ENCODE assay signal across 8 cellular contexts in genomic region chr2:143161982-143162837, GRCh38. TPM values are rescaled to one million over a fixed set of nuclear protein-coding genes. Genes with fewer than 3 reads are reported as not detected.
DNase-seq lines count a peak whose midpoint lies in the region; ATAC-seq and TF ChIP-seq lines count a peak whose summit lies in the region.

No MANE protein-coding gene starts in this region.

- no peak overlapping the region for H2AFZ ChIP-seq in OCI-LY7 (ENCODE audit: low read length)

- in situ Hi-C loops in Caki2 (cut with HindIII; ENCODE audit: low pct_unique_long_range_greater_than_20kb, low sequenced_read_pairs): no loop called here
- in situ Hi-C loops in gastrocnemius medialis (cut with MboI; ENCODE audit: low sequenced_read_pairs in 4 of 4): no loop called here

- peaks cover 59% of the 10 kb centered on the region; the same call in 1 of the 2 replicates for H3K36me3 ChIP-seq in OCI-LY7 (ENCODE audit: insufficient read depth, low read length)
- no peaks in the 10 kb centered on the region for H3K36me3 ChIP-seq in gastrocnemius medialis

- H3K9me3 ChIP-seq in OCI-LY7 (ENCODE audit: low read length): no peaks in the 10 kb centered on the region
- no peaks in the 10 kb centered on the region for H3K9me3 ChIP-seq in gastrocnemius medialis

- CTCF ChIA-PET in OCI-LY7 (lab: Charles Lee; ENCODE audit: unreplicated experiment): interaction anchor here (1.3 to 1.5 kb wide), 2 partner anchors 31 to 96 kb away, joined by 3 read pairs; no protein-coding TSS in a partner anchor

- peaks cover 40% of the 10 kb centered on the region for H3K4me1 ChIP-seq in OCI-LY7 (ENCODE audit: insufficient read depth, low read length, poor library complexity, severe bottlenecking)
- H3K4me1 ChIP-seq in gastrocnemius medialis: no peaks in the 10 kb centered on the region

- peaks cover 9% of the 10 kb centered on the region; the same call in 1 of the 2 replicates for H4K20me1 ChIP-seq in OCI-LY7 (ENCODE audit: insufficient read depth, low read length)

- peak; percentile 85 for TF ChIP-seq CTCF in OCI-LY7 (conservative IDR thresholded peaks at IDR 0.05; ENCODE audit: low read length)
- peak in 3 of 5 experiments; percentile 27 to 45 (median 30) for TF ChIP-seq CTCF in gastrocnemius medialis (IDR thresholded peaks at IDR 0.05 in 4 of 5, conservative IDR thresholded peaks at IDR 0.05 in 1 of 5)

- peak; percentile 10 for DNase-seq in Caki2 (ENCODE audit: low read depth)
- peak; percentile 69 for DNase-seq in OCI-LY7 (ENCODE audit: low spot score)
- peak; percentile 32 for DNase-seq in activated gamma-delta T cell treated with anti-CD3 and anti-CD28 coated beads, Interleukin-2, amount 50 U/mL, for 16 hours (ENCODE audit: low read depth)
- DNase-seq in glomerular visceral epithelial cell (ENCODE audit: extremely low spot score): peak; percentile 54
- DNase-seq in gastrocnemius medialis: peak in 1 of 2 donors; percentile 10
- no peak for DNase-seq in GM19240 (ENCODE audit: insufficient read length, low spot score)

- H3K4me2 ChIP-seq in OCI-LY7 (ENCODE audit: low read length): peak overlapping the region; percentile 22; the same call in 1 of the 2 replicates

- ATAC-seq in GM19351 (IDR thresholded peaks at IDR 0.05; ENCODE audit: unreplicated experiment) (peak; percentile 78), HG03432 (IDR thresholded peaks at IDR 0.05; ENCODE audit: unreplicated experiment) (peak; percentile 91), gastrocnemius medialis (no peak)

- H3K9me2 ChIP-seq in OCI-LY7 (ENCODE audit: insufficient read depth, low read length): no peaks in the 10 kb centered on the region

- H3K27me3 ChIP-seq in gastrocnemius medialis: no peaks in the 10 kb centered on the region

- no TSS peak for BruUV-seq in OCI-LY7 (replicated peaks; lab: Mats Ljungman, UMichigan)

- H3K79me2 ChIP-seq in OCI-LY7 (ENCODE audit: insufficient read depth, low read depth, low read length): peaks cover 59% of the 10 kb centered on the region

- H3K4me3 ChIP-seq in OCI-LY7 (ENCODE audit: low read depth, low read length, poor library complexity, severe bottlenecking): no peak overlapping the region
- H3K4me3 ChIP-seq in gastrocnemius medialis: no peak overlapping the region

- POLR2A ChIA-PET in OCI-LY7 (lab: Charles Lee): interaction anchor here (0.7 to 2.5 kb wide), 10 partner anchors 8 to 127 kb away, joined by 3 to 9 read pairs (median 4); no protein-coding TSS in a partner anchor

- H3K27ac ChIP-seq in OCI-LY7 (ENCODE audit: low read depth, low read length, poor library complexity, severe bottlenecking): no peak overlapping the region
- no peak overlapping the region for H3K27ac ChIP-seq in gastrocnemius medialis

- no peak for TF ChIP-seq POLR2A in gastrocnemius medialis (IDR thresholded peaks at IDR 0.05)

- intact Hi-C loops in OCI-LY7 (cut with micrococcal nuclease; ENCODE audit: unreplicated experiment): loop anchor here (2.0 to 5.0 kb wide), 3 partner anchors 50 to 95 kb away; no protein-coding TSS in a partner anchor
- intact Hi-C loops in gastrocnemius medialis (cut with DNase I; ENCODE audit: low total_unique reads): no loop called here

RNA-seq across cellular contexts. Expression of gene ARHGAP15, which starts 33.0 kb away (rescaled TPM):
- total RNA-seq in Caki2 (2014; rRNA removed; shearing (Covaris generic); ENCODE audit: low replicate concordance): not detected in 2 replicates
- total RNA-seq in OCI-LY7 (2014; rRNA removed; shearing (Covaris generic)): 98.4 and 115 TPM in 2 replicates
- total RNA-seq in OCI-LY7 (2022) (72.1 and 84.1 TPM in 2 replicates), gastrocnemius medialis (1 to 10 TPM in 3 of 4 donors, not detected in 1; 1.2 to 3.2 (median 1.3) TPM)

Comparison
In these comparisons a context has a peak if more than half of its experiments do, and no peak if none do; other contexts are left out.
1. ATAC-seq: peak in GM19351 (single experiment) and HG03432 (single experiment); none in gastrocnemius medialis (0 of 2).
2. RNA of gene ARHGAP15, which starts 33.0 kb away (total RNA-seq): 72.1 to 115 TPM in OCI-LY7; 1.2 to 3.2 TPM in gastrocnemius medialis and not detected in Caki2; every median in the first group is over 10 times any median in the second.